9 cellular contexts compared by ENCODE assay signal in the genomic region with DNA sequence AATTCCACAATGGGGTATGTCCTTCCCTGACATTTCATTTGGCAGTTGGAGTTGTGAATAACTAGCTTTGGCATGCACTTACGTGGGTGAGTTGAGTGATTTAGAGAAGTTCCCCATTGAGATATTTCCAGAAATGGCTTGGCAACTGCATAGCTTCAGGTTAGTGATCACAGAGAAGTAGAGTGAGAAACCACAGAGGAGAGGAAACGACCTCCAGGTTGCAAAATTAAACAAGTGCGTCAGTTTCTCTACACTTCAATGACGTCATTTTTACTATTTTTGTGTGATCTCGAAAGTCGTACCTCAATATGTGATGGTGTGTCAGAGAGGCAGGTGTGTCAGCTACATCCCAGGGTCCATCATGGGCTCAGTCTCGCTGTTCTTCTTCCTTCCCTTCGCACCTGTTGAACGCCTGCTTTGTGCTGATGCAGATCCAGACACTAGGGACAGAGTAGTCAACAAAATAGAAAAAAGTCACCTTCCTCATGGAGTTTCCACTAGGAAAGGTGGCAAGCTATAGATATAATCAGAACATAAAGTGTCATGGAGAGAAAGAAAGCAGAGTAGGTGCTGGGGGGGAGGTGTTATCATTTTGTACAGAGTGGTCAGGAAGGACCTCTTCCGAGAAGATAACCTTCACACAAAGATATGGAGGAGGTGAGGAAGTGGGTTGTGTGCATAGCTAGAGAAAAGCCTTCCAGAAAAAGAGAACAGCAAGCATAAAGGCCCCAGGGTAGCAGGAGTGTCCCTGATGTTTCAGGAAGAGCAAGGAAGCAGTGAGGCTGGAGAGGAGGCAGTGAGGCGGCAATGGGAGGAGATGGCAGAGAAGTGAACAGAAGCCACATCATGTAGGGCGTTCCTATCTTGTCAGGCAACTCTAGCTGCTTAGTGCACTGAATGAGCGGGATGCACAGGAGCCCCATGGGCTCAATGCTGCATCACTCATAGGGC.
DNase-seq lines count a peak whose midpoint lies in the region; ATAC-seq and TF ChIP-seq lines count a peak whose summit lies in the region.
"Had no signal": no experiment of that assay in that cellular context is flagged by ENCODE, and none has a peak within 500 bp of the region (broad histone marks: within the 10 kb centered on the region; RNA-seq: fewer than 3 reads in every experiment).

No MANE protein-coding gene starts in this region.

- H3K27ac Mint-ChIP-seq in activated CD8-positive, alpha-beta memory T cell treated with anti-CD3 and anti-CD28 coated beads, Interleukin-2, amount 10 ng/mL, durations not matched to agents 7 days and 5 days, result peak overlapping the region; percentile 96
- H3K27ac Mint-ChIP-seq in T-helper 1 cell treated with Interleukin-12 subunit alpha and Interleukin-12 subunit beta and Interleukin-4 antibody, amounts not matched to agents 30 μg/mL and 1 μg/mL, for 36 hours, result peak overlapping the region; percentile 98
- peak overlapping the region in 1 of 2 donors; percentile 93 for H3K27ac Mint-ChIP-seq in natural killer cell
- H3K27ac Mint-ChIP-seq: CD4-positive, CD25-positive, alpha-beta regulatory T cell had no signal

- peaks cover 79% of the 10 kb centered on the region for H3K36me3 Mint-ChIP-seq in activated CD8-positive, alpha-beta memory T cell treated with anti-CD3 and anti-CD28 coated beads, Interleukin-2, amount 10 ng/mL, durations not matched to agents 7 days and 5 days
- peaks cover 73% of the 10 kb centered on the region for H3K36me3 Mint-ChIP-seq in T-helper 1 cell treated with Interleukin-12 subunit alpha and Interleukin-12 subunit beta and Interleukin-4 antibody, amounts not matched to agents 30 μg/mL and 1 μg/mL, for 36 hours (ENCODE audit: low read depth)
- H3K36me3 Mint-ChIP-seq in natural killer cell, result peaks cover 9% of the 10 kb centered on the region

- no peak overlapping the region for H3K27ac ChIP-seq in body of pancreas
- H3K27ac ChIP-seq in left ventricle myocardium inferior (replicated peaks), result no peak overlapping the region

- H3K27me3 ChIP-seq in body of pancreas (no peaks in the 10 kb centered on the region), left ventricle myocardium inferior (ENCODE audit: low read depth) (peaks cover 53% of the 10 kb centered on the region)

- intact Hi-C loops in natural killer cell (cut with micrococcal nuclease), result no loop called here
- intact Hi-C loops in body of pancreas (cut with DNase I), result no loop called here
- intact Hi-C loops in left ventricle myocardium inferior (cut with micrococcal nuclease), result no loop called here

- no peaks in the 10 kb centered on the region for H3K9me3 ChIP-seq in body of pancreas
- H3K9me3 ChIP-seq in left ventricle myocardium inferior (replicated peaks), result no peaks in the 10 kb centered on the region

- no peak for TF ChIP-seq POLR2A in body of pancreas (IDR thresholded peaks at IDR 0.05)

- DNase-seq in activated CD8-positive, alpha-beta memory T cell treated with anti-CD3 and anti-CD28 coated beads, Interleukin-2, amount 10 ng/mL, durations not matched to agents 7 days and 5 days, result peak; percentile 73
- DNase-seq in activated CD8-positive, alpha-beta memory T cell treated with anti-CD3 and anti-CD28 coated beads, Interleukin-2, amount 50 U/mL, for 4 hours, result no peak
- DNase-seq in natural killer cell (peak; percentile 40), body of pancreas (no peak), left ventricle myocardium inferior (no peak), NCI-H82 (lab: John Stamatoyannopoulos, UW) (no peak)

- WGBS in body of pancreas, 2 donors, result 78 to 90% methylated on average over 12 to 13 of the region's 13 CpGs

- ATAC-seq in activated CD8-positive, alpha-beta memory T cell treated with anti-CD3 and anti-CD28 coated beads, Interleukin-2, amount 10 ng/mL, durations not matched to agents 7 days and 5 days, result peak; percentile 58
- peak; percentile 53 for ATAC-seq in HG02970 (IDR thresholded peaks at IDR 0.05; ENCODE audit: low FRiP score, unreplicated experiment)
- ATAC-seq in natural killer cell, result peak; percentile 53 to 67 (median 61)
- no peak for ATAC-seq in body of pancreas

- peaks cover 8% of the 10 kb centered on the region for H3K9me3 Mint-ChIP-seq in activated CD8-positive, alpha-beta memory T cell treated with anti-CD3 and anti-CD28 coated beads, Interleukin-2, amount 10 ng/mL, durations not matched to agents 7 days and 5 days (ENCODE audit: low read depth)
- peaks cover 24% of the 10 kb centered on the region for H3K9me3 Mint-ChIP-seq in T-helper 1 cell treated with Interleukin-12 subunit alpha and Interleukin-12 subunit beta and Interleukin-4 antibody, amounts not matched to agents 30 μg/mL and 1 μg/mL, for 36 hours
- H3K9me3 Mint-ChIP-seq in natural killer cell, result no peaks in the 10 kb centered on the region

- CTCF ChIA-PET in activated CD8-positive, alpha-beta memory T cell treated with anti-CD3 and anti-CD28 coated beads, Interleukin-2, amount 10 ng/mL, durations not matched to agents 7 days and 5 days (lab: Charles Lee), result interaction anchor here (0.5 to 9.6 kb wide), 16 partner anchors 12 to 1400 kb away, joined by 3 to 78 read pairs (median 4); a partner anchor contains a TSS

- H3K4me1 Mint-ChIP-seq in activated CD8-positive, alpha-beta memory T cell treated with anti-CD3 and anti-CD28 coated beads, Interleukin-2, amount 10 ng/mL, durations not matched to agents 7 days and 5 days, result peaks cover 81% of the 10 kb centered on the region
- H3K4me1 Mint-ChIP-seq in T-helper 1 cell treated with Interleukin-12 subunit alpha and Interleukin-12 subunit beta and Interleukin-4 antibody, amounts not matched to agents 30 μg/mL and 1 μg/mL, for 36 hours (ENCODE audit: low read depth), result peaks cover 78% of the 10 kb centered on the region
- peaks cover 81 to 87% of the 10 kb centered on the region in 2 donors for H3K4me1 Mint-ChIP-seq in natural killer cell

- no peak overlapping the region for H3K4me3 ChIP-seq in body of pancreas
- no peak overlapping the region for H3K4me3 ChIP-seq in left ventricle myocardium inferior

- H3K27me3 Mint-ChIP-seq in activated CD8-positive, alpha-beta memory T cell treated with anti-CD3 and anti-CD28 coated beads, Interleukin-2, amount 10 ng/mL, durations not matched to agents 7 days and 5 days, result no peaks in the 10 kb centered on the region
- H3K27me3 Mint-ChIP-seq in T-helper 1 cell treated with Interleukin-12 subunit alpha and Interleukin-12 subunit beta and Interleukin-4 antibody, amounts not matched to agents 30 μg/mL and 1 μg/mL, for 36 hours (ENCODE audit: low read depth), result no peaks in the 10 kb centered on the region
- no peaks in the 10 kb centered on the region for H3K27me3 Mint-ChIP-seq in natural killer cell (ENCODE audit: low read depth in 2 of 2)
- H3K27me3 Mint-ChIP-seq: CD4-positive, CD25-positive, alpha-beta regulatory T cell had no signal

- TF ChIP-seq CTCF in natural killer cell (IDR thresholded peaks at IDR 0.05) (no peak), body of pancreas (IDR thresholded peaks at IDR 0.05) (no peak), left ventricle myocardium inferior (IDR thresholded peaks at IDR 0.05; ENCODE audit: borderline replicate concordance) (no peak)

- no peaks in the 10 kb centered on the region for H3K4me1 ChIP-seq in body of pancreas
- H3K4me1 ChIP-seq in left ventricle myocardium inferior, result no peaks in the 10 kb centered on the region

- no peaks in the 10 kb centered on the region for H3K36me3 ChIP-seq in body of pancreas (replicated peaks in 1 of 2; ENCODE audit: insufficient read depth in 1 of 2, low read depth in 2 of 2)
- H3K36me3 ChIP-seq in left ventricle myocardium inferior, result no peaks in the 10 kb centered on the region

- H3K4me3 Mint-ChIP-seq in activated CD8-positive, alpha-beta memory T cell treated with anti-CD3 and anti-CD28 coated beads, Interleukin-2, amount 10 ng/mL, durations not matched to agents 7 days and 5 days, result peak overlapping the region; percentile 56
- peak overlapping the region; percentile 71 for H3K4me3 Mint-ChIP-seq in T-helper 1 cell treated with Interleukin-12 subunit alpha and Interleukin-12 subunit beta and Interleukin-4 antibody, amounts not matched to agents 30 μg/mL and 1 μg/mL, for 36 hours
- peak overlapping the region; percentile 83 for H3K4me3 Mint-ChIP-seq in natural killer cell

Comparison
In these comparisons a context has a peak if more than half of its experiments do, and no peak if none do; other contexts are left out.
1. DNase-seq: peak in activated CD8-positive, alpha-beta memory T cell treated with anti-CD3 and anti-CD28 coated beads, Interleukin-2, amount 10 ng/mL, durations not matched to agents 7 days and 5 days (single experiment) and natural killer cell (single experiment); none in activated CD8-positive, alpha-beta memory T cell treated with anti-CD3 and anti-CD28 coated beads, Interleukin-2, amount 50 U/mL, for 4 hours (single experiment), body of pancreas (0 of 4), left ventricle myocardium inferior (single experiment) and NCI-H82 (single experiment).
2. Peak in every context shown above with its lines, with median percentiles within 50 percentile points of each other: H3K4me3 Mint-ChIP-seq.